Comparison of ENCODE assay signal across 8 cellular contexts in genomic region chrX:49166914-49167739, GRCh38. TPM values are rescaled to one million over a fixed set of nuclear protein-coding genes. Genes with fewer than 3 reads are reported as not detected.
A peak's percentile ranks its signal among the peaks of the same experiment; 100 is the strongest.
DNase-seq lines count a peak whose midpoint lies in the region; ATAC-seq, FAIRE-seq and TF ChIP-seq lines count a peak whose summit lies in the region.

No MANE protein-coding gene starts in this region.

- H3K36me3 Mint-ChIP-seq in osteocyte (ENCODE audit: unreplicated experiment), result no peaks in the 10 kb centered on the region

- no peaks in the 10 kb centered on the region for H3K27me3 Mint-ChIP-seq in osteocyte (ENCODE audit: unreplicated experiment)

- H3K27ac Mint-ChIP-seq in osteocyte (ENCODE audit: unreplicated experiment), result peak overlapping the region; percentile 97

- H3K9me3 Mint-ChIP-seq in osteocyte (ENCODE audit: unreplicated experiment), result no peaks in the 10 kb centered on the region

- FAIRE-seq in RCC 7860 (lab: Jason Lieb, UNC), result peak; percentile 67

- DNase-seq in DMS53 (lab: John Stamatoyannopoulos, UW), result peak; percentile 90
- peak; percentile 78 for DNase-seq in RCC 7860 (ENCODE audit: low spot score)
- DNase-seq in activated effector memory CD4-positive, alpha-beta T cell treated with Interleukin-2 at 50 U/mL for 16 hours, result peak; percentile 58
- peak; percentile 71 for DNase-seq in foreskin melanocyte
- DNase-seq in osteocyte (ENCODE audit: extremely low spot score, unreplicated experiment), result no peak
- no peak for DNase-seq in HPDE6-E6E7 (ENCODE audit: extremely low spot score)
- DNase-seq in NCI-H1436 treated with DMSO at 0.1 percent for 48 hours (lab: John Stamatoyannopoulos, UW), result no peak

- no peak for TF ChIP-seq CTCF in osteocyte (IDR thresholded peaks at IDR 0.05)

- ATAC-seq in HG02885 (IDR thresholded peaks at IDR 0.05; ENCODE audit: poor library complexity, unreplicated experiment), result peak; percentile 23

- peak overlapping the region; percentile 68 for H3K4me3 Mint-ChIP-seq in osteocyte (ENCODE audit: unreplicated experiment)

- H3K4me1 Mint-ChIP-seq in osteocyte (ENCODE audit: unreplicated experiment), result peaks cover 26% of the 10 kb centered on the region

RNA-seq across cellular contexts. Expression of gene MAGIX, which starts 4.6 kb away (rescaled TPM):
- total RNA-seq in osteocyte, result 1.2 and 2.3 TPM in 2 replicates

RNA-seq across cellular contexts. Expression of gene PLP2, which starts 4.6 kb away (rescaled TPM):
- 97.4 and 100 TPM in 2 replicates for total RNA-seq in osteocyte

RNA-seq across cellular contexts. Expression of gene PRICKLE3, which starts 19.0 kb away (rescaled TPM):
- 7.7 and 8.5 TPM in 2 replicates for total RNA-seq in osteocyte

RNA-seq across cellular contexts. Expression of gene SYP, which starts 32.9 kb away (rescaled TPM):
- total RNA-seq in osteocyte, result 1.5 and 2.3 TPM in 2 replicates

RNA-seq across cellular contexts. Expression of gene GPKOW, which starts 43.6 kb away (rescaled TPM):
- total RNA-seq in osteocyte, result 23.3 and 23.9 TPM in 2 replicates

Comparison
In these comparisons a context has a peak if more than half of its experiments do, and no peak if none do; other contexts are left out.
1. DNase-seq: peak in DMS53 (single experiment), RCC 7860 (single experiment), activated effector memory CD4-positive, alpha-beta T cell treated with Interleukin-2 at 50 U/mL for 16 hours (single experiment) and foreskin melanocyte (single experiment); none in osteocyte (single experiment), HPDE6-E6E7 (single experiment) and NCI-H1436 treated with DMSO at 0.1 percent for 48 hours (single experiment).